11 cellular contexts compared by ENCODE assay signal in the genomic region with DNA sequence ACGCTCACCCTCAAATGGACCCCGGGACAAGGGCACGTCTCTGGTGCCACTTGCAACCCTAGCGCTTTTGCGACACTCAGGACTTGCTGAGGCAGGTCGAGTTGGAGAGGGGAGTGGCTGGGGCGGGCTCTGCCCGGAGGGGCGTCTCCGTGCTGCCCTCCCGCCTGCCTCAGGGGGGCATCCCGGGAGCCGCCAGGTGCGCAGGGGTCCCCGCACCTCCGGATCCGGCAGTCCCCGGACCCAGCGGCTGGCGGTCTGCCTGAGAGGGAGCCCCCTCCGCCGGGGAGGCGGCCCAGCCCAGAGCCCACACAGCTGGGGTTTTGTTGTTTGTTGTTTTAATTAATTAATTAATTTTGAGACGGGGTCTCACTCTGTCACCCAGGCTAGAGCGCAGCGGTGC. TPM values are rescaled to one million over a fixed set of nuclear protein-coding genes. Genes with fewer than 3 reads are reported as not detected.
DNase-seq lines count a peak whose midpoint lies in the region; ATAC-seq and TF ChIP-seq lines count a peak whose summit lies in the region.
"Had no signal": no experiment of that assay in that cellular context is flagged by ENCODE, and none has a peak within 500 bp of the region (broad histone marks: within the 10 kb centered on the region; RNA-seq: fewer than 3 reads in every experiment).

A gene (minus strand): TSS at position 71 of the 400 bp plus-strand sequence. CDS start 820 bp downstream, outside the sequence.

- no peak within 1 kb of the TSS for H3K27ac ChIP-seq in OCI-LY7 (ENCODE audit: low read depth, low read length, poor library complexity, severe bottlenecking)

- no peak for TF ChIP-seq CTCF in OCI-LY7 (conservative IDR thresholded peaks at IDR 0.05; ENCODE audit: low read length)
- TF ChIP-seq CTCF in foreskin fibroblast (IDR thresholded peaks at IDR 0.05; ENCODE audit: low read depth, low read length), result no peak

- H3K79me2 ChIP-seq in OCI-LY7 (ENCODE audit: insufficient read depth, low read depth, low read length), result no peaks in the 10 kb centered on the region

- peak within 1 kb of the TSS; percentile 71; the same call in 1 of the 2 replicates for H3K9ac ChIP-seq in ES-I3 (ENCODE audit: low read depth, low read length)

- H3K4me3 ChIP-seq in OCI-LY7 (ENCODE audit: low read depth, low read length, poor library complexity, severe bottlenecking) (peak within 1 kb of the TSS; percentile 34), foreskin fibroblast (ENCODE audit: low read depth in 1 of 2, low read length in 2 of 2) (peak within 1 kb of the TSS; percentile 38 to 45), skeletal muscle cell (ENCODE audit: low read depth, low read length) (peak within 1 kb of the TSS; percentile 17)

- H3K4me1 ChIP-seq in ES-I3 (ENCODE audit: insufficient read depth, low read length), result no peaks in the 10 kb centered on the region
- peaks cover 38% of the 10 kb centered on the region for H3K4me1 ChIP-seq in OCI-LY7 (ENCODE audit: insufficient read depth, low read length, poor library complexity, severe bottlenecking)

- H3K36me3 ChIP-seq in ES-I3 (ENCODE audit: insufficient read depth, low read length) (no peaks in the 10 kb centered on the region), OCI-LY7 (ENCODE audit: insufficient read depth, low read length) (no peaks in the 10 kb centered on the region)

- peaks cover 14% of the 10 kb centered on the region for H3K4me1 Mint-ChIP-seq in activated CD4-positive, alpha-beta memory T cell treated with anti-CD3 and anti-CD28 coated beads for 36 hours (ENCODE audit: low read depth)

- no peak within 1 kb of the TSS for H3K27ac Mint-ChIP-seq in activated CD4-positive, alpha-beta memory T cell treated with anti-CD3 and anti-CD28 coated beads for 36 hours
- H3K27ac Mint-ChIP-seq: activated naive CD4-positive, alpha-beta T cell treated with anti-CD3 and anti-CD28 coated beads, Interleukin-2, amount 50 U/mL, for 24 hours had no signal

- no peak for ATAC-seq in GM21515 (IDR thresholded peaks at IDR 0.05; ENCODE audit: unreplicated experiment)
- no peak for ATAC-seq in GM21367 (IDR thresholded peaks at IDR 0.05; ENCODE audit: unreplicated experiment)

- H3K36me3 Mint-ChIP-seq in activated CD4-positive, alpha-beta memory T cell treated with anti-CD3 and anti-CD28 coated beads for 36 hours, result no peaks in the 10 kb centered on the region
- H3K36me3 Mint-ChIP-seq: activated naive CD4-positive, alpha-beta T cell treated with anti-CD3 and anti-CD28 coated beads, Interleukin-2, amount 50 U/mL, for 24 hours; naive B cell had no signal

- intact Hi-C loops in OCI-LY7 (cut with micrococcal nuclease; ENCODE audit: unreplicated experiment), result no loop called here
- intact Hi-C loops in activated CD4-positive, alpha-beta memory T cell treated with anti-CD3 and anti-CD28 coated beads for 36 hours (cut with micrococcal nuclease), result no loop called here

- H4K20me1 ChIP-seq in OCI-LY7 (ENCODE audit: insufficient read depth, low read length), result no peaks in the 10 kb centered on the region

- peak within 1 kb of the TSS; percentile 76; the same call in 1 of the 2 replicates for H2AFZ ChIP-seq in OCI-LY7 (ENCODE audit: low read length)

- DNase-seq in OCI-LY7 (ENCODE audit: low spot score) (no peak), foreskin fibroblast (no peak), skeletal muscle cell (ENCODE audit: low read depth) (no peak), dedifferentiated amniotic fluid mesenchymal stem cell (ENCODE audit: extremely low spot score) (no peak)
- DNase-seq in activated CD4-positive, alpha-beta memory T cell treated with anti-CD3 and anti-CD28 coated beads for 36 hours, result no peak
- DNase-seq: naive B cell, NCI-H446 treated with DMSO at 0.1 percent for 48 hours had no signal

- no TSS peak for BruUV-seq in OCI-LY7 (replicated peaks; lab: Mats Ljungman, UMichigan)

- H3K27me3 Mint-ChIP-seq in activated CD4-positive, alpha-beta memory T cell treated with anti-CD3 and anti-CD28 coated beads for 36 hours, result no peaks in the 10 kb centered on the region
- H3K27me3 Mint-ChIP-seq: activated naive CD4-positive, alpha-beta T cell treated with anti-CD3 and anti-CD28 coated beads, Interleukin-2, amount 50 U/mL, for 24 hours had no signal

- H3K9me3 ChIP-seq in ES-I3 (ENCODE audit: control insufficient read depth, insufficient read depth, low read length) (no peaks in the 10 kb centered on the region), OCI-LY7 (ENCODE audit: low read length) (no peaks in the 10 kb centered on the region)

- CTCF ChIA-PET in OCI-LY7 (lab: Charles Lee; ENCODE audit: unreplicated experiment), result interaction anchor here (0.6 to 1.1 kb wide), 2 partner anchors 11 to 147 kb away, joined by 3 to 8 read pairs; no protein-coding TSS in a partner anchor
- CTCF ChIA-PET in activated CD4-positive, alpha-beta memory T cell treated with anti-CD3 and anti-CD28 coated beads for 36 hours (lab: Charles Lee), result interaction anchor here (1.2 to 2.2 kb wide), 2 partner anchors 10 to 27 kb away, joined by 3 to 16 read pairs; no protein-coding TSS in a partner anchor

- no peaks in the 10 kb centered on the region for H3K9me2 ChIP-seq in OCI-LY7 (ENCODE audit: insufficient read depth, low read length)

- POLR2A ChIA-PET in OCI-LY7 (lab: Charles Lee), result interaction anchor here (0.6 to 1.0 kb wide), 6 partner anchors 10 to 392 kb away, joined by 3 to 7 read pairs (median 4); no protein-coding TSS in a partner anchor
- POLR2A ChIA-PET in activated CD4-positive, alpha-beta memory T cell treated with anti-CD3 and anti-CD28 coated beads for 36 hours (lab: Charles Lee), result interaction anchor here (0.6 to 1.8 kb wide), 2 partner anchors 9 to 14 kb away, joined by 3 to 4 read pairs; no protein-coding TSS in a partner anchor

- H3K4me2 ChIP-seq in OCI-LY7 (ENCODE audit: low read length), result peak within 1 kb of the TSS; percentile 59

- no peaks in the 10 kb centered on the region for H3K9me3 Mint-ChIP-seq in activated CD4-positive, alpha-beta memory T cell treated with anti-CD3 and anti-CD28 coated beads for 36 hours
- H3K9me3 Mint-ChIP-seq: activated naive CD4-positive, alpha-beta T cell treated with anti-CD3 and anti-CD28 coated beads, Interleukin-2, amount 50 U/mL, for 24 hours had no signal

- H3K4me3 Mint-ChIP-seq in activated CD4-positive, alpha-beta memory T cell treated with anti-CD3 and anti-CD28 coated beads for 36 hours, result no peak within 1 kb of the TSS
- H3K4me3 Mint-ChIP-seq: activated naive CD4-positive, alpha-beta T cell treated with anti-CD3 and anti-CD28 coated beads, Interleukin-2, amount 50 U/mL, for 24 hours had no signal

RNA-seq across cellular contexts. Expression of the gene that starts here (rescaled TPM):
- not detected in 2 replicates for total RNA-seq in OCI-LY7 (2014; rRNA removed; shearing (Covaris generic))
- not detected in 2 replicates for total RNA-seq in OCI-LY7 (2022)
- under 1 TPM; 0.31 to 0.36 TPM for total RNA-seq in activated CD4-positive, alpha-beta memory T cell treated with anti-CD3 and anti-CD28 coated beads for 36 hours
